In the genomic region with DNA sequence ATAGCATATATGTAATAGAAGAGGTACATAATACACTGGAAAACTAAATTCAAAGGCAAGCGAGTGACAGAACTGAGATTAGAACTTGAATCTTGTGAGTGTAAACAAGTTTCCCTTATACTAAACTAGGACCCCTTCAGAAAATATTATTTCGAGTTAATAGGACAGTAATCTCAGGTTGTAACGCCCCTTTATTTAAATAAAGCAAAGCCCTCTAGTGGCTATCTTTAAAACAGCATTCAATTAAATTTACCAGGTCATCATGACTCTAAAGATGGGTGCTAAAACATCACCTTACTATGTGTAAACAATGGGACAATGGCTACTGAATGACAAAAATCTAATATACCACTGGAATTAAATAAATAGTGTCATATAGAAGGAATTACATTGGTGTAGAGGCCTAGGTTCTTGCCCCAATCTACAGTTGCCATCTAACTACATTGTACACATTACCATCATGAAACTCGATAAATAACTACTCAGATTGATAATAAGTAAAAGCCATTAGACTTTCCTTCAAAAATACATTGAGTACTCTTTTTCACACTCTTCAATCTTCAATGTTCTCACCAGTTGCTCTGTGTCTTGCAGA, we compare ENCODE assay signal across 10 cellular contexts.
DNase-seq lines count a peak whose midpoint lies in the region; ATAC-seq and TF ChIP-seq lines count a peak whose summit lies in the region.
"Had no signal": no experiment of that assay in that cellular context is flagged by ENCODE, and none has a peak within 500 bp of the region (broad histone marks: within the 10 kb centered on the region; RNA-seq: fewer than 3 reads in every experiment).

No MANE protein-coding gene starts in this region.

- TF ChIP-seq CTCF in KMS-11 (conservative IDR thresholded peaks at IDR 0.05; ENCODE audit: low read depth, low read length) (peak; percentile 70), mammary epithelial cell (conservative IDR thresholded peaks at IDR 0.05 in 1 of 2, IDR thresholded peaks at IDR 0.05 in 1 of 2; ENCODE audit: extremely low read depth in 1 of 2, insufficient read depth in 1 of 2, low read depth in 1 of 2, low read length in 2 of 2) (peak; percentile 57 to 61)

- CTCF ChIA-PET in mammary epithelial cell (lab: Charles Lee; ENCODE audit: low non-redundant PET): no interaction called here
- CTCF ChIA-PET in T-cell (lab: Charles Lee): interaction anchor here in 1 of 2 donors (0.9 kb wide), 1 partner anchor 16 kb away, joined by 4 read pairs; no protein-coding TSS in a partner anchor

- POLR2A ChIA-PET in T-cell (lab: Charles Lee): interaction anchor here in 1 of 2 donors (0.6 kb wide), 1 partner anchor 305 kb away, joined by 3 read pairs; no protein-coding TSS in a partner anchor

- BruUV-seq in mammary epithelial cell (replicated peaks; lab: Mats Ljungman, UMichigan): no TSS peak

- intact Hi-C loops in mammary epithelial cell (cut with micrococcal nuclease): loop anchor here (2.0 to 10.0 kb wide), 2 partner anchors 175 to 1147 kb away; a partner anchor contains a TSS

- H3K27ac Mint-ChIP-seq in T-cell: no peak overlapping the region

- no peak overlapping the region for H3K4me3 Mint-ChIP-seq in T-cell

- H3K36me3 Mint-ChIP-seq in T-cell: no peaks in the 10 kb centered on the region

- in situ Hi-C loops in mammary epithelial cell (cut with MboI; ENCODE audit: low sequenced_read_pairs in 2 of 2): no loop called here

- H3K9ac ChIP-seq in KMS-11 (no peak overlapping the region), mammary epithelial cell (ENCODE audit: insufficient read depth, low read length) (no peak overlapping the region)

- no peaks in the 10 kb centered on the region for H3K9me3 Mint-ChIP-seq in T-cell

- H2AFZ ChIP-seq in KMS-11 (ENCODE audit: low read depth) (no peak overlapping the region), mammary epithelial cell (ENCODE audit: low read depth, low read length) (no peak overlapping the region)

- H3K36me3 ChIP-seq in KMS-11 (ENCODE audit: insufficient read depth) (no peaks in the 10 kb centered on the region), mammary epithelial cell (ENCODE audit: insufficient read depth, low read length) (no peaks in the 10 kb centered on the region)

- H3K27ac ChIP-seq in KMS-11: no peak overlapping the region
- H3K27ac ChIP-seq in mammary epithelial cell (ENCODE audit: insufficient read depth, low read depth, low read length): no peak overlapping the region

- 52% methylated on average over 4 of the region's 4 CpGs for WGBS in mammary epithelial cell (ENCODE audit: low coverage, missing lambda C conversion rate)

- dilution Hi-C loops in mammary epithelial cell (cut with HindIII; ENCODE audit: low sequenced_read_pairs): no loop called here

- no peak for ATAC-seq in T-cell (replicated peaks in 1 of 4)

- peaks cover 15% of the 10 kb centered on the region for H3K4me1 ChIP-seq in KMS-11 (ENCODE audit: low read depth, poor library complexity, severe bottlenecking)
- peaks cover 18% of the 10 kb centered on the region for H3K4me1 ChIP-seq in mammary epithelial cell (ENCODE audit: insufficient read depth, low read length)

- H3K4me3 ChIP-seq in KMS-11 (IDR thresholded peaks at IDR 0.05; ENCODE audit: insufficient read depth, low read depth, low read length): no peak overlapping the region
- H3K4me3 ChIP-seq in mammary epithelial cell (replicated peaks in 1 of 3; ENCODE audit: insufficient read depth in 1 of 3, low read depth in 2 of 3, low read length in 3 of 3): no peak overlapping the region

- H3K9me3 ChIP-seq in mammary epithelial cell (replicated peaks; ENCODE audit: insufficient read depth, low read length): no peaks in the 10 kb centered on the region

- H3K79me2 ChIP-seq in KMS-11 (ENCODE audit: insufficient read depth, low read depth): no peaks in the 10 kb centered on the region
- H3K79me2 ChIP-seq in mammary epithelial cell (ENCODE audit: insufficient read depth, low read length): no peaks in the 10 kb centered on the region

- no peaks in the 10 kb centered on the region for H3K27me3 ChIP-seq in KMS-11 (ENCODE audit: insufficient read depth, low read depth)
- no peaks in the 10 kb centered on the region for H3K27me3 ChIP-seq in mammary epithelial cell (ENCODE audit: insufficient read depth, low read length)

- H3K4me2 ChIP-seq in KMS-11 (no peak overlapping the region), mammary epithelial cell (ENCODE audit: insufficient read depth, low read depth, low read length) (no peak overlapping the region)

- DNase-seq in NCI-H1105 treated with DMSO at 0.1 percent for 48 hours (lab: John Stamatoyannopoulos, UW): peak; percentile 13
- DNase-seq in NCI-H1105 (lab: John Stamatoyannopoulos, UW): no peak
- no peak for DNase-seq in mammary epithelial cell
- DNase-seq in pons (ENCODE audit: low spot score): peak; percentile 22
- DNase-seq in effector CD4-positive, alpha-beta T cell: no peak
- DNase-seq in T-cell: no peak
- no peak for DNase-seq in hepatic stellate cell (ENCODE audit: low spot score)
- DNase-seq: effector memory CD4-positive, alpha-beta T cell; NCI-H1930 had no signal

- H4K20me1 ChIP-seq in KMS-11 (ENCODE audit: insufficient read depth) (no peaks in the 10 kb centered on the region), mammary epithelial cell (ENCODE audit: insufficient read depth, low read length) (no peaks in the 10 kb centered on the region)

- H3K27me3 Mint-ChIP-seq in T-cell: peaks cover 0 to 5% of the 10 kb centered on the region in 2 donors

- H3K4me1 Mint-ChIP-seq in T-cell: no peaks in the 10 kb centered on the region

Comparison
In these comparisons a context has a peak if more than half of its experiments do, and no peak if none do; other contexts are left out.
1. DNase-seq: peak in NCI-H1105 treated with DMSO at 0.1 percent for 48 hours (single experiment) and pons (single experiment); none in NCI-H1105 (single experiment), mammary epithelial cell (single experiment), effector CD4-positive, alpha-beta T cell (single experiment), T-cell (0 of 34) and hepatic stellate cell (single experiment).